15 cellular contexts compared by ENCODE assay signal in the genomic region with DNA sequence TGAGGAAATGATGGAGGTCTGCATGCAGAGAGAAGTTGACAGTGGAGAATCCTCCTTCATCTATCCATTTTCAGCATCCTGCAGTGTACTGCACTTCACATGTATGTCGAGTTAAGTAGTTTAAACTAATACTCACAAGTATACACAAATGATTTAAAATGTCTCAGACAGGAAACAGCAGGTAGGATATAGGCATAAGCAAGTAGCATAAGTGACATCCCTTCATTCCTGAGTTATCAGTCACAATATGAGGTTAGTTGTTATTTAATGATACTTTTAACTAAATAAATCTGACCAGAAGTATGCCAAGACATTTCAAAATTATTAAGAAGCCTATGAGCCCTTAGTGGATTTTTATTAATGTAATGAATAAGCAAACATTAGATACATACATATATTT. TPM values are rescaled to one million over a fixed set of nuclear protein-coding genes. Genes with fewer than 3 reads are reported as not detected.
A peak's percentile ranks its signal among the peaks of the same experiment; 100 is the strongest.
DNase-seq lines count a peak whose midpoint lies in the region; ATAC-seq and TF ChIP-seq lines count a peak whose summit lies in the region.
"Had no signal": no experiment of that assay in that cellular context is flagged by ENCODE, and none has a peak within 500 bp of the region (broad histone marks: within the 10 kb centered on the region; RNA-seq: fewer than 3 reads in every experiment).

No MANE protein-coding gene starts in this region.

- H3K9me3 ChIP-seq in IMR-90 (ENCODE audit: control insufficient read depth, insufficient read depth, low read length), result no peaks in the 10 kb centered on the region
- no peaks in the 10 kb centered on the region for H3K9me3 ChIP-seq in Karpas-422 (ENCODE audit: low read length)
- H3K9me3 ChIP-seq: A549, BLaER1, HAP-1 had no signal

- no peaks in the 10 kb centered on the region for H3K27me3 ChIP-seq in IMR-90 (ENCODE audit: control insufficient read depth, insufficient read depth, low read length)
- H3K27me3 ChIP-seq in Karpas-422 (ENCODE audit: low read length), result no peaks in the 10 kb centered on the region
- H3K27me3 ChIP-seq: BLaER1 had no signal

- H4K91ac ChIP-seq in IMR-90 (ENCODE audit: insufficient read depth, low read depth, low read length), result no peak overlapping the region

- H2BK20ac ChIP-seq in IMR-90 (ENCODE audit: low read depth, low read length), result no peak overlapping the region

- intact Hi-C loops in IMR-90 (cut with micrococcal nuclease), result no loop called here

- no peak overlapping the region for H2BK5ac ChIP-seq in IMR-90 (ENCODE audit: low read depth, low read length, poor library complexity, severe bottlenecking)

- no peak overlapping the region for H3K14ac ChIP-seq in IMR-90 (replicated peaks; ENCODE audit: low read depth, low read length)

- CTCF ChIA-PET in IMR-90 (lab: Yijun Ruan, JAX), result no interaction called here

- H3K18ac ChIP-seq in IMR-90 (ENCODE audit: low read depth, low read length), result no peak overlapping the region

- DNase-seq in EH (ENCODE audit: low read depth) (peak; percentile 25), IMR-90 (peak; percentile 18), epithelial cell of esophagus (ENCODE audit: low read depth) (peak; percentile 36), kidney tubule cell (ENCODE audit: low spot score) (peak; percentile 22), Karpas-422 (no peak), cerebellar nuclear complex (lab: John Stamatoyannopoulos, UW) (no peak), NCI-H2227 treated with DMSO at 0.1 percent for 48 hours (lab: John Stamatoyannopoulos, UW) (no peak)
- DNase-seq: CD4-positive, alpha-beta memory T cell; DMS153; DMS79; GM23248 had no signal

- peaks cover 8% of the 10 kb centered on the region for H3K9me1 ChIP-seq in IMR-90 (ENCODE audit: insufficient read depth, low read length)

- ATAC-seq in IMR-90 (ENCODE audit: low read depth), result no peak
- ATAC-seq: A549 had no signal

- no peak overlapping the region for H2AK5ac ChIP-seq in IMR-90 (ENCODE audit: low read depth, low read length)

- no peak overlapping the region for H3K56ac ChIP-seq in IMR-90 (ENCODE audit: extremely low read depth, insufficient read depth, low read length)

- BruUV-seq in IMR-90 (replicated peaks; lab: Mats Ljungman, UMichigan), result no TSS peak

- no peak overlapping the region for H4K8ac ChIP-seq in IMR-90 (ENCODE audit: low read depth in 2 of 2, low read length in 2 of 2)

- H4K5ac ChIP-seq in IMR-90 (ENCODE audit: low read depth, low read length), result no peak overlapping the region

- H3K27ac ChIP-seq in IMR-90 (ENCODE audit: insufficient read depth, low read length), result no peak overlapping the region
- H3K27ac ChIP-seq in Karpas-422 (ENCODE audit: low read length), result no peak overlapping the region
- H3K27ac ChIP-seq: 22Rv1, A549, BLaER1, GM23248 had no signal

- H2AFZ ChIP-seq in IMR-90 (replicated peaks; ENCODE audit: low read length, poor library complexity) (no peak overlapping the region), Karpas-422 (ENCODE audit: low read length) (no peak overlapping the region)
- H2AFZ ChIP-seq: GM23248 had no signal

- peaks cover 74% of the 10 kb centered on the region for H3K79me2 ChIP-seq in Karpas-422 (ENCODE audit: low read length)

- H2AK9ac ChIP-seq in IMR-90 (replicated peaks; ENCODE audit: low read depth, low read length, poor library complexity), result no peak overlapping the region

- H3K4me2 ChIP-seq in IMR-90 (ENCODE audit: low read depth, low read length) (no peak overlapping the region), Karpas-422 (ENCODE audit: low read depth, low read length, poor library complexity, severe bottlenecking) (no peak overlapping the region)
- H3K4me2 ChIP-seq: A549, BLaER1 had no signal

- no peaks in the 10 kb centered on the region for H3K9me2 ChIP-seq in Karpas-422 (replicated peaks; ENCODE audit: insufficient read depth, low read length)

- no peak overlapping the region; the same call in 1 of the 2 replicates for H3K23ac ChIP-seq in IMR-90 (ENCODE audit: low read depth, low read length)

- H4K20me1 ChIP-seq in IMR-90 (ENCODE audit: insufficient read depth, low read length) (peaks cover 3% of the 10 kb centered on the region; the same call in 1 of the 2 replicates), Karpas-422 (ENCODE audit: insufficient read depth, low read depth, low read length) (no peaks in the 10 kb centered on the region)
- H4K20me1 ChIP-seq: BLaER1 had no signal

- in situ Hi-C loops in IMR-90 (cut with MboI; ENCODE audit: low sequenced_read_pairs), result no loop called here

- H3K9ac ChIP-seq in IMR-90 (ENCODE audit: low read depth, low read length), result no peak overlapping the region
- no peak overlapping the region for H3K9ac ChIP-seq in Karpas-422 (ENCODE audit: low read length)
- H3K9ac ChIP-seq: BLaER1, GM23248 had no signal

- TF ChIP-seq CTCF in IMR-90 (conservative IDR thresholded peaks at IDR 0.05; ENCODE audit: low read depth, low read length) (no peak), epithelial cell of esophagus (IDR thresholded peaks at IDR 0.05; ENCODE audit: insufficient read depth, low read depth, low read length, missing control alignments) (no peak)

- POLR2A ChIA-PET in IMR-90 (lab: Charles Lee; ENCODE audit: unreplicated experiment), result no interaction called here

- WGBS in IMR-90 (ENCODE audit: extremely low coverage in 2 of 2, insufficient read length in 1 of 2), 2 experiments, result no CpG with 5 or more reads among the region's 1 CpG

- no peak overlapping the region for H2BK15ac ChIP-seq in IMR-90 (ENCODE audit: low read depth, low read length)

- H2BK120ac ChIP-seq in IMR-90 (ENCODE audit: low read depth, low read length), result no peak overlapping the region

- H3K36me3 ChIP-seq in IMR-90 (ENCODE audit: control insufficient read depth, insufficient read depth, low read length), result peaks cover 3% of the 10 kb centered on the region
- peaks cover 24% of the 10 kb centered on the region for H3K36me3 ChIP-seq in Karpas-422 (ENCODE audit: insufficient read depth, low read length)

- H3K4me1 ChIP-seq in IMR-90 (ENCODE audit: control insufficient read depth, insufficient read depth, low read length) (no peaks in the 10 kb centered on the region; the same call in 1 of the 2 replicates), Karpas-422 (ENCODE audit: low read length) (no peaks in the 10 kb centered on the region)
- H3K4me1 ChIP-seq: BLaER1 had no signal

- H3K79me1 ChIP-seq in IMR-90 (ENCODE audit: low read depth in 1 of 2, low read length in 2 of 2), result peaks cover 12 to 39% of the 10 kb centered on the region in 2 experiments; a peak in 3 of 4 replicates

- H3K4me3 ChIP-seq in IMR-90 (ENCODE audit: insufficient read depth, low read depth, low read length), result no peak overlapping the region
- no peak overlapping the region for H3K4me3 ChIP-seq in epithelial cell of esophagus (ENCODE audit: low read length)
- no peak overlapping the region for H3K4me3 ChIP-seq in Karpas-422 (ENCODE audit: low read length)
- H3K4me3 ChIP-seq: A549, BLaER1, GM23248, HAP-1 had no signal

- dilution Hi-C loops in IMR-90 (cut with HindIII; ENCODE audit: low sequenced_read_pairs, unreplicated experiment), result no loop called here

- TF ChIP-seq POLR2A in IMR-90 (IDR thresholded peaks at IDR 0.05; ENCODE audit: low read depth, low read length), result no peak

- TF ChIP-seq RAD21 in IMR-90 (IDR thresholded peaks at IDR 0.05; ENCODE audit: low read length), result no peak

- no peak overlapping the region for H3K4ac ChIP-seq in IMR-90 (ENCODE audit: low read depth, low read length)

TF ChIP-seq in IMR-90, 13 proteins besides CTCF, POLR2A, EP300 and RAD21:
- TF ChIP-seq, protein P1, sequence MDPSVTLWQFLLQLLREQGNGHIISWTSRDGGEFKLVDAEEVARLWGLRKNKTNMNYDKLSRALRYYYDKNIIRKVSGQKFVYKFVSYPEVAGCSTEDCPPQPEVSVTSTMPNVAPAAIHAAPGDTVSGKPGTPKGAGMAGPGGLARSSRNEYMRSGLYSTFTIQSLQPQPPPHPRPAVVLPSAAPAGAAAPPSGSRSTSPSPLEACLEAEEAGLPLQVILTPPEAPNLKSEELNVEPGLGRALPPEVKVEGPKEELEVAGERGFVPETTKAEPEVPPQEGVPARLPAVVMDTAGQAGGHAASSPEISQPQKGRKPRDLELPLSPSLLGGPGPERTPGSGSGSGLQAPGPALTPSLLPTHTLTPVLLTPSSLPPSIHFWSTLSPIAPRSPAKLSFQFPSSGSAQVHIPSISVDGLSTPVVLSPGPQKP (IDR thresholded peaks at IDR 0.05; ENCODE audit: borderline replicate concordance, low read depth, low read length), result no peak
- TF ChIP-seq RFX5 (IDR thresholded peaks at IDR 0.05; ENCODE audit: low read depth, low read length) (no peak), FOS (IDR thresholded peaks at IDR 0.05; ENCODE audit: low read depth, low read length) (no peak), BHLHE40 (IDR thresholded peaks at IDR 0.05; ENCODE audit: low read depth, low read length) (no peak), CEBPB (IDR thresholded peaks at IDR 0.05; ENCODE audit: low read depth, low read length) (no peak), RCOR1 (IDR thresholded peaks at IDR 0.05; ENCODE audit: insufficient replicate concordance, low read length) (no peak), MAFK (IDR thresholded peaks at IDR 0.05; ENCODE audit: low read depth, low read length) (no peak), MXI1 (IDR thresholded peaks at IDR 0.05; ENCODE audit: borderline replicate concordance, low read depth, low read length) (no peak), NFE2L2 (IDR thresholded peaks at IDR 0.05; ENCODE audit: low read depth, low read length) (no peak), MAZ (IDR thresholded peaks at IDR 0.05; ENCODE audit: borderline replicate concordance, low read depth, low read length) (no peak), CHD1 (IDR thresholded peaks at IDR 0.05; ENCODE audit: low read depth, low read length) (no peak), SMC3 (IDR thresholded peaks at IDR 0.05; ENCODE audit: low read depth, low read length) (no peak)
- TF ChIP-seq, protein P2, sequence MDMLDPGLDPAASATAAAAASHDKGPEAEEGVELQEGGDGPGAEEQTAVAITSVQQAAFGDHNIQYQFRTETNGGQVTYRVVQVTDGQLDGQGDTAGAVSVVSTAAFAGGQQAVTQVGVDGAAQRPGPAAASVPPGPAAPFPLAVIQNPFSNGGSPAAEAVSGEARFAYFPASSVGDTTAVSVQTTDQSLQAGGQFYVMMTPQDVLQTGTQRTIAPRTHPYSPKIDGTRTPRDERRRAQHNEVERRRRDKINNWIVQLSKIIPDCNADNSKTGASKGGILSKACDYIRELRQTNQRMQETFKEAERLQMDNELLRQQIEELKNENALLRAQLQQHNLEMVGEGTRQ (IDR thresholded peaks at IDR 0.05; ENCODE audit: low read depth, low read length), result no peak

RNA-seq across cellular contexts. Expression of a gene that starts 37.4 kb away (rescaled TPM):
- total RNA-seq in IMR-90 (2012; rRNA removed), result 30.6 and 36.9 TPM in 2 replicates
- 12.3 and 16.6 TPM in 2 replicates for polyA plus RNA-seq in IMR-90 (2012; rRNA removed)
- 9.7 and 12.1 TPM in 2 replicates for polyA plus RNA-seq in IMR-90 (2012; cell fraction: cytosol; rRNA removed)
- polyA plus RNA-seq in IMR-90 (2012; cell fraction: nucleus; rRNA removed; ENCODE audit: low replicate concordance), result 6.0 and 13.5 TPM in 2 replicates
- 36.7 and 78.5 TPM in 2 replicates for total RNA-seq in Karpas-422 (2014; rRNA removed; shearing (Covaris generic); ENCODE audit: low replicate concordance)

Comparison
In these comparisons a context has a peak if more than half of its experiments do, and no peak if none do; other contexts are left out.
1. DNase-seq: peak in EH (single experiment), IMR-90 (single experiment), epithelial cell of esophagus (single experiment) and kidney tubule cell (single experiment); none in Karpas-422 (single experiment), cerebellar nuclear complex (0 of 2) and NCI-H2227 treated with DMSO at 0.1 percent for 48 hours (single experiment).